In the genomic region with DNA sequence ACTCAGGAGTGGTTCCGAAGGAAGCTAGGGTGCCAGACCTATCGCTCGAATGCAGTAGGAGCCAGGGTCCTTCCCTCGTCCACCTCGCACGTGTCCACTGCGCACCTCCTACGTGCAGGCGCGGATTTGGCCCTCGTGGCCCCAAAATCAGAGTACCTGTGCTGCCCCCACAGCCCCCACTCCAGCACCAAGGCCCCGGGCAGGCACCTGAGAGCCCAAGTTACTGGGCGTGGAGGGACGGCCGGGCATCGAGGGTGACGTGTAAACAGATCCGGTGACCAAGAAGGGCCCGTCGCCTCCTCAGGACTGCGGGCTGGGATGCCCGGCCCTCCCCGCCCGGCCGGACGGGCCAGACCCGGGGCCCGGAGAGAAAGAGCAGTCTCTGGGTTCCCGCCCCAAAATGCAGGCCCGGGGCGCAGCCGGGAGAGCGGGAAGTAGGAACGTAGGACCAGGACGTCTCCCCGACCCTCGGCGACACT, we compare ENCODE assay signal across 8 cellular contexts. TPM values are rescaled to one million over a fixed set of nuclear protein-coding genes. Genes with fewer than 3 reads are reported as not detected.
DNase-seq lines count a peak whose midpoint lies in the region; ATAC-seq lines count a peak whose summit lies in the region.

No MANE protein-coding gene starts in this region.

- no peaks in the 10 kb centered on the region for H3K27me3 Mint-ChIP-seq in activated T-helper 1 cell treated with anti-CD3 and anti-CD28 coated beads, Interleukin-12 subunit alpha, Interleukin-12 subunit beta, Interleukin-2, Interleukin-4 antibody, amounts not matched to agents 30 ng/mL and 10 ng/mL and 1 ng/mL, durations not matched to agents 14 hours and 24 hours and 36 hours (ENCODE audit: insufficient read depth)
- no peaks in the 10 kb centered on the region for H3K27me3 Mint-ChIP-seq in stimulated activated memory B cell treated with anti-CD40 and anti-IgM and Interleukin-4, amounts not matched to agents 10 μg/mL and 1 μg/mL and 100 μg/mL, for 72 hours

- H3K4me1 ChIP-seq in iPS-15b (ENCODE audit: control insufficient read depth, insufficient read depth, low read length), result no peaks in the 10 kb centered on the region

- DNase-seq in EL, result peak; percentile 30
- DNase-seq in activated T-helper 1 cell treated with anti-CD3 and anti-CD28 coated beads, Interleukin-12 subunit alpha, Interleukin-12 subunit beta, Interleukin-2, Interleukin-4 antibody, amounts not matched to agents 30 ng/mL and 10 ng/mL and 1 ng/mL, durations not matched to agents 14 hours and 24 hours and 36 hours (ENCODE audit: low spot score), result no peak
- no peak for DNase-seq in G401 (ENCODE audit: low spot score)
- DNase-seq in hepatic stellate cell (ENCODE audit: low spot score), result no peak

- peak overlapping the region; percentile 40 for H3K27ac Mint-ChIP-seq in activated T-helper 1 cell treated with anti-CD3 and anti-CD28 coated beads, Interleukin-12 subunit alpha, Interleukin-12 subunit beta, Interleukin-2, Interleukin-4 antibody, amounts not matched to agents 30 ng/mL and 10 ng/mL and 1 ng/mL, durations not matched to agents 14 hours and 24 hours and 36 hours
- no peak overlapping the region for H3K27ac Mint-ChIP-seq in stimulated activated memory B cell treated with anti-CD40 and anti-IgM and Interleukin-4, amounts not matched to agents 10 μg/mL and 1 μg/mL and 100 μg/mL, for 72 hours

- H3K36me3 Mint-ChIP-seq in activated T-helper 1 cell treated with anti-CD3 and anti-CD28 coated beads, Interleukin-12 subunit alpha, Interleukin-12 subunit beta, Interleukin-2, Interleukin-4 antibody, amounts not matched to agents 30 ng/mL and 10 ng/mL and 1 ng/mL, durations not matched to agents 14 hours and 24 hours and 36 hours (ENCODE audit: low read depth), result peaks cover 17% of the 10 kb centered on the region
- H3K36me3 Mint-ChIP-seq in stimulated activated memory B cell treated with anti-CD40 and anti-IgM and Interleukin-4, amounts not matched to agents 10 μg/mL and 1 μg/mL and 100 μg/mL, for 72 hours, result peaks cover 30% of the 10 kb centered on the region

- peak overlapping the region; percentile 89 for H3K4me3 Mint-ChIP-seq in activated T-helper 1 cell treated with anti-CD3 and anti-CD28 coated beads, Interleukin-12 subunit alpha, Interleukin-12 subunit beta, Interleukin-2, Interleukin-4 antibody, amounts not matched to agents 30 ng/mL and 10 ng/mL and 1 ng/mL, durations not matched to agents 14 hours and 24 hours and 36 hours
- peak overlapping the region; percentile 97 for H3K4me3 Mint-ChIP-seq in stimulated activated memory B cell treated with anti-CD40 and anti-IgM and Interleukin-4, amounts not matched to agents 10 μg/mL and 1 μg/mL and 100 μg/mL, for 72 hours

- peak overlapping the region; percentile 83 for H3K9ac ChIP-seq in iPS-15b (ENCODE audit: low read depth, low read length)

- in situ Hi-C loops in G401 (cut with HindIII; ENCODE audit: low sequenced_read_pairs), result loop anchor here (10.0 kb wide), 2 partner anchors 69 to 119 kb away; no protein-coding TSS in a partner anchor

- ATAC-seq in HG02970 (IDR thresholded peaks at IDR 0.05; ENCODE audit: low FRiP score, unreplicated experiment) (peak; percentile 4), GM19463 (IDR thresholded peaks at IDR 0.05; ENCODE audit: unreplicated experiment) (no peak)
- peak; percentile 0 for ATAC-seq in stimulated activated memory B cell treated with anti-CD40 and anti-IgM and Interleukin-4, amounts not matched to agents 10 μg/mL and 1 μg/mL and 100 μg/mL, for 72 hours

- H3K4me1 Mint-ChIP-seq in activated T-helper 1 cell treated with anti-CD3 and anti-CD28 coated beads, Interleukin-12 subunit alpha, Interleukin-12 subunit beta, Interleukin-2, Interleukin-4 antibody, amounts not matched to agents 30 ng/mL and 10 ng/mL and 1 ng/mL, durations not matched to agents 14 hours and 24 hours and 36 hours (ENCODE audit: low read depth), result peaks cover 10% of the 10 kb centered on the region
- peaks cover 51% of the 10 kb centered on the region for H3K4me1 Mint-ChIP-seq in stimulated activated memory B cell treated with anti-CD40 and anti-IgM and Interleukin-4, amounts not matched to agents 10 μg/mL and 1 μg/mL and 100 μg/mL, for 72 hours

- intact Hi-C loops in activated T-helper 1 cell treated with anti-CD3 and anti-CD28 coated beads, Interleukin-12 subunit alpha, Interleukin-12 subunit beta, Interleukin-2, Interleukin-4 antibody, amounts not matched to agents 30 ng/mL and 10 ng/mL and 1 ng/mL, durations not matched to agents 14 hours and 24 hours and 36 hours (cut with micrococcal nuclease), result loop anchor here (1.0 to 10.0 kb wide), 5 partner anchors 16 to 259 kb away; a partner anchor contains a TSS

- no peaks in the 10 kb centered on the region for H3K9me3 Mint-ChIP-seq in activated T-helper 1 cell treated with anti-CD3 and anti-CD28 coated beads, Interleukin-12 subunit alpha, Interleukin-12 subunit beta, Interleukin-2, Interleukin-4 antibody, amounts not matched to agents 30 ng/mL and 10 ng/mL and 1 ng/mL, durations not matched to agents 14 hours and 24 hours and 36 hours
- H3K9me3 Mint-ChIP-seq in stimulated activated memory B cell treated with anti-CD40 and anti-IgM and Interleukin-4, amounts not matched to agents 10 μg/mL and 1 μg/mL and 100 μg/mL, for 72 hours, result no peaks in the 10 kb centered on the region

- peak overlapping the region; percentile 84 for H3K4me3 ChIP-seq in iPS-15b (ENCODE audit: low read depth, low read length)

- H3K36me3 ChIP-seq in iPS-15b (ENCODE audit: control insufficient read depth, insufficient read depth, low read length), result peaks cover 34% of the 10 kb centered on the region

- H3K9me3 ChIP-seq in iPS-15b (ENCODE audit: control insufficient read depth, insufficient read depth, low read length), result no peaks in the 10 kb centered on the region

- peaks cover 2% of the 10 kb centered on the region for H3K27me3 ChIP-seq in iPS-15b (ENCODE audit: control insufficient read depth, insufficient read depth, low read length)

RNA-seq across cellular contexts. Expression of a gene that starts 0.5 kb away (rescaled TPM):
- total RNA-seq in activated T-helper 1 cell treated with anti-CD3 and anti-CD28 coated beads, Interleukin-12 subunit alpha, Interleukin-12 subunit beta, Interleukin-2, Interleukin-4 antibody, amounts not matched to agents 30 ng/mL and 10 ng/mL and 1 ng/mL, durations not matched to agents 14 hours and 24 hours and 36 hours, result 169 and 180 TPM in 2 replicates
- total RNA-seq in G401 (2014; rRNA removed; shearing (Covaris generic)), result 335 and 340 TPM in 2 replicates

RNA-seq across cellular contexts. Expression of a gene that starts 15.7 kb away (rescaled TPM):
- total RNA-seq in activated T-helper 1 cell treated with anti-CD3 and anti-CD28 coated beads, Interleukin-12 subunit alpha, Interleukin-12 subunit beta, Interleukin-2, Interleukin-4 antibody, amounts not matched to agents 30 ng/mL and 10 ng/mL and 1 ng/mL, durations not matched to agents 14 hours and 24 hours and 36 hours, result 0.13 and 0.22 TPM in 2 replicates
- 3.4 and 3.8 TPM in 2 replicates for total RNA-seq in G401 (2014; rRNA removed; shearing (Covaris generic))

RNA-seq across cellular contexts. Expression of a gene that starts 21.0 kb away (rescaled TPM):
- total RNA-seq in activated T-helper 1 cell treated with anti-CD3 and anti-CD28 coated beads, Interleukin-12 subunit alpha, Interleukin-12 subunit beta, Interleukin-2, Interleukin-4 antibody, amounts not matched to agents 30 ng/mL and 10 ng/mL and 1 ng/mL, durations not matched to agents 14 hours and 24 hours and 36 hours, result 32.7 and 42.9 TPM in 2 replicates
- 243 and 344 TPM in 2 replicates for total RNA-seq in G401 (2014; rRNA removed; shearing (Covaris generic))

RNA-seq across cellular contexts. Expression of a gene that starts 39.5 kb away (rescaled TPM):
- 0.10 and 0.29 TPM in 2 replicates for total RNA-seq in activated T-helper 1 cell treated with anti-CD3 and anti-CD28 coated beads, Interleukin-12 subunit alpha, Interleukin-12 subunit beta, Interleukin-2, Interleukin-4 antibody, amounts not matched to agents 30 ng/mL and 10 ng/mL and 1 ng/mL, durations not matched to agents 14 hours and 24 hours and 36 hours
- 22.2 and 23.6 TPM in 2 replicates for total RNA-seq in G401 (2014; rRNA removed; shearing (Covaris generic))

RNA-seq across cellular contexts. Expression of a gene that starts 56.2 kb away (rescaled TPM):
- total RNA-seq in activated T-helper 1 cell treated with anti-CD3 and anti-CD28 coated beads, Interleukin-12 subunit alpha, Interleukin-12 subunit beta, Interleukin-2, Interleukin-4 antibody, amounts not matched to agents 30 ng/mL and 10 ng/mL and 1 ng/mL, durations not matched to agents 14 hours and 24 hours and 36 hours, result not detected in 2 replicates
- not detected in 2 replicates for total RNA-seq in G401 (2014; rRNA removed; shearing (Covaris generic))
